8 cellular contexts compared by ENCODE assay signal in genomic region chr21:37267269-37268185, GRCh38. TPM values are rescaled to one million over a fixed set of nuclear protein-coding genes. Genes with fewer than 3 reads are reported as not detected.
A peak's percentile ranks its signal among the peaks of the same experiment; 100 is the strongest.
DNase-seq lines count a peak whose midpoint lies in the region; TF ChIP-seq lines count a peak whose summit lies in the region.

TSS of gene VPS26C (minus strand) at chr21:37267334. CDS start at chr21:37267294, 40 bp downstream.

- H3K36me3 ChIP-seq in neuron (ENCODE audit: insufficient read depth, low read length), result peaks cover 2% of the 10 kb centered on the region
- no peaks in the 10 kb centered on the region for H3K36me3 ChIP-seq in subcutaneous abdominal adipose tissue (ENCODE audit: control insufficient read depth in 5 of 5, insufficient read depth in 5 of 5, low read length in 5 of 5)

- H3K27ac ChIP-seq in subcutaneous abdominal adipose tissue (ENCODE audit: low read depth, low read length), result peak within 1 kb of the TSS; percentile 95

- CTCF ChIA-PET in HEK293T (lab: Yijun Ruan, JAX), result no interaction called here

- H3K9me3 ChIP-seq in neuron (ENCODE audit: low read length), result no peaks in the 10 kb centered on the region
- H3K9me3 ChIP-seq in subcutaneous abdominal adipose tissue (ENCODE audit: control insufficient read depth in 5 of 5, low read length in 5 of 5), result no peaks in the 10 kb centered on the region

- peak within 1 kb of the TSS; percentile 48 to 89 (median 78) for H3K9ac ChIP-seq in subcutaneous abdominal adipose tissue (ENCODE audit: low read length in 5 of 5)

- peak within 1 kb of the TSS; percentile 86 for H3K4me3 ChIP-seq in neuron (ENCODE audit: low read length)
- peak within 1 kb of the TSS; percentile 70 to 86 (median 82) for H3K4me3 ChIP-seq in subcutaneous abdominal adipose tissue (ENCODE audit: low read depth in 1 of 5, low read length in 5 of 5)

- H2AFZ ChIP-seq in neuron (ENCODE audit: low read depth, low read length), result peak within 1 kb of the TSS; percentile 52

- peaks cover 14% of the 10 kb centered on the region for H3K4me1 ChIP-seq in neuron (ENCODE audit: insufficient read depth, low read length)
- H3K4me1 ChIP-seq in subcutaneous abdominal adipose tissue (ENCODE audit: control insufficient read depth in 5 of 5, insufficient read depth in 5 of 5, low read length in 5 of 5), result peaks cover 0 to 24% (median 16%) of the 10 kb centered on the region in 5 donors

- H3K27me3 ChIP-seq in neuron (ENCODE audit: insufficient read depth, low read length) (no peaks in the 10 kb centered on the region), subcutaneous abdominal adipose tissue (ENCODE audit: control insufficient read depth in 5 of 5, insufficient read depth in 4 of 5, low read length in 5 of 5) (no peaks in the 10 kb centered on the region)

- in situ Hi-C loops in SK-MEL-5 (cut with HindIII; ENCODE audit: low pct_unique_long_range_greater_than_20kb, low sequenced_read_pairs), result no loop called here

- DNase-seq in GF-D8 (lab: John Stamatoyannopoulos, UW) (peak; percentile 99), HEK293T (ENCODE audit: extremely low spot score) (peak; percentile 97), MV-4-11 (lab: John Stamatoyannopoulos, UW) (peak; percentile 100), SK-MEL-5 (ENCODE audit: low read depth, low spot score) (peak; percentile 98), foreskin melanocyte (peak; percentile 100)
- peak; percentile 99 for DNase-seq in activated naive CD4-positive, alpha-beta T cell treated with Interleukin-2 at 50 U/mL for 16 hours

- POLR2A ChIA-PET in HEK293T (lab: Yijun Ruan, JAX), result interaction anchor here (0.6 to 2.6 kb wide), 17 partner anchors 9 to 335 kb away, joined by 3 to 21 read pairs (median 3); no protein-coding TSS in a partner anchor

TF ChIP-seq in HEK293T, 16 proteins besides CTCF, POLR2A, EP300 and RAD21:
- TF ChIP-seq ARNT (IDR thresholded peaks at IDR 0.05) (0 out of 2 replicates have a peak, but pooled peaks have one; percentile 3), PKNOX1 (IDR thresholded peaks at IDR 0.05) (peak; percentile 87), ELF4 (IDR thresholded peaks at IDR 0.05) (peak; percentile 49), HDGF (IDR thresholded peaks at IDR 0.05; ENCODE audit: borderline replicate concordance) (0 out of 2 replicates have a peak, but pooled peaks have one; percentile 88), FOXK2 (IDR thresholded peaks at IDR 0.05) (no peak), L3MBTL2 (conservative IDR thresholded peaks at IDR 0.05) (peak; percentile 93)

RNA-seq across cellular contexts. Expression of gene VPS26C, which starts in this region (rescaled TPM):
- total RNA-seq in SK-MEL-5 (2014; rRNA removed; shearing (Covaris generic)), result 83.8 and 90.1 TPM in 2 replicates
- 65.7 and 81.4 TPM in 2 replicates for polyA plus RNA-seq in SK-MEL-5 (2015; cell fraction: cytosol; rRNA removed)
- polyA plus RNA-seq in SK-MEL-5 (2015; cell fraction: nucleus; rRNA removed), result 54.4 and 73.8 TPM in 2 replicates

Comparison
In these comparisons a context has a peak if more than half of its experiments do, and no peak if none do; other contexts are left out.
1. Peak in every context shown above with its lines: DNase-seq, H3K4me3 ChIP-seq and H3K27ac ChIP-seq.